14 cellular contexts compared by ENCODE assay signal in the genomic region with DNA sequence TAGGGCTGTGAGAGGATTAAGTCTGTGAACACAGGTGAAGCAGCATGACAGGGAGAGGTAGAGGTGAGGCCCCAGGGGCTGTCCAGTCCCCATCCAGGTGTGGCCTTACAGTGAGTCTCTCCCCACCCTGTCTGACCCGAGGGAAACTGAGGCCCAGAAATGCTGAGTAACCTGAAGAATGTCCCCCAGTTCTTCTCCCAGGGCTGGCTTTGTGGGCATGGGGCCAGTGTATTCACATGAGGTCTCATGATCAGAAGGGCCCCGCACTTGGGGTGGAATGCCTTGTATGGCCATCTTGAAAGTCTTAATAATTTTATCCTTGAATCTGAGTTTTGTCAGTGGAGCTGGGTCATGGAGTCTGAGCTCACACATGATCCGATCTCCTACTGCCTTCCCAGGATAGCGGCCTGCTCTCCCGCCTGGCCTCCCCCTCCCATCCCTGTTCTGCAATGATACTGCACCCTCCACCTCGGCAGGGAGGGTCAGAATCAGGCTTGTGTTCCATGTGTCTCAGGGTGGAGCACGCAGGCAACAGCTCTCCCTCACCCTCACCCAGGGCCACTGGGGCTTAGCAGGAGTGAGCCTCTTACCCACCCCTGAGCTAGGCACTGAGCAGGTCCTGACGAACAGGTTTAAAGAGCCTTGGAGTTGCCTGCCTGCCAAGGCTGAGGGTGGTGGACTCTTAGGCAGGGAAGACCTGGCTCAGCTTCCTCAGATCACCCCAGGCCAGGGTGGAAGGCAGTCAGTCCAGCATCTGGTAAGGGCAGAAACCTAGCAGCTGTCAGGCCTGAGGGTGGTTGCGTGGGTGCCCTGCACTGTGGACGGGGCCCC. TPM values are rescaled to one million over a fixed set of nuclear protein-coding genes. Genes with fewer than 3 reads are reported as not detected.
DNase-seq lines count a peak whose midpoint lies in the region; ATAC-seq, FAIRE-seq and TF ChIP-seq lines count a peak whose summit lies in the region.
"Had no signal": no experiment of that assay in that cellular context is flagged by ENCODE, and none has a peak within 500 bp of the region (broad histone marks: within the 10 kb centered on the region; RNA-seq: fewer than 3 reads in every experiment).

No MANE protein-coding gene starts in this region.

- no peaks in the 10 kb centered on the region for H3K36me3 ChIP-seq in kidney (ENCODE audit: control insufficient read depth in 1 of 2, insufficient read depth in 2 of 2, low read length in 2 of 2)
- no peaks in the 10 kb centered on the region for H3K36me3 ChIP-seq in effector memory CD4-positive, alpha-beta T cell (ENCODE audit: control insufficient read depth, insufficient read depth, low read length)
- H3K36me3 ChIP-seq: pancreas had no signal

- no peaks in the 10 kb centered on the region for H3K9me3 ChIP-seq in kidney (ENCODE audit: control insufficient read depth in 1 of 2, low read length in 2 of 2)
- H3K9me3 ChIP-seq in effector memory CD4-positive, alpha-beta T cell (ENCODE audit: control insufficient read depth, low read length): no peaks in the 10 kb centered on the region
- H3K9me3 ChIP-seq: pancreas, SJSA1 had no signal

- intact Hi-C loops in cardiac septum (cut with DNase I): no loop called here
- intact Hi-C loops in left ventricle myocardium superior (cut with micrococcal nuclease): no loop called here
- intact Hi-C loops in kidney (cut with DNase I): no loop called here

- H3K4me3 ChIP-seq in kidney (ENCODE audit: low read length in 2 of 2): no peak overlapping the region
- H3K4me3 ChIP-seq in effector memory CD4-positive, alpha-beta T cell (ENCODE audit: insufficient read depth, low read depth, low read length, poor library complexity, severe bottlenecking): no peak overlapping the region
- H3K4me3 ChIP-seq: pancreas, SJSA1 had no signal

- H3K27ac Mint-ChIP-seq in type B pancreatic cell: peak overlapping the region; percentile 13
- H3K27ac Mint-ChIP-seq in osteocyte (ENCODE audit: unreplicated experiment): no peak overlapping the region
- H3K27ac Mint-ChIP-seq: memory B cell had no signal

- H3K4me3 Mint-ChIP-seq in type B pancreatic cell: no peak overlapping the region
- no peak overlapping the region for H3K4me3 Mint-ChIP-seq in osteocyte (ENCODE audit: unreplicated experiment)
- H3K4me3 Mint-ChIP-seq: memory B cell had no signal

- no peaks in the 10 kb centered on the region for H3K36me3 Mint-ChIP-seq in type B pancreatic cell
- H3K36me3 Mint-ChIP-seq in osteocyte (ENCODE audit: unreplicated experiment): no peaks in the 10 kb centered on the region
- H3K36me3 Mint-ChIP-seq: memory B cell had no signal

- no peak overlapping the region for H3K9ac ChIP-seq in kidney (ENCODE audit: low read length in 2 of 2)

- no peaks in the 10 kb centered on the region for H3K27me3 ChIP-seq in effector memory CD4-positive, alpha-beta T cell (replicated peaks; ENCODE audit: control insufficient read depth, insufficient read depth, low read length, poor library complexity, severe bottlenecking)
- H3K27me3 ChIP-seq: pancreas, SJSA1 had no signal

- peak; percentile 49 for DNase-seq in cardiac septum (ENCODE audit: low spot score)
- DNase-seq in left ventricle myocardium superior: no peak
- peak; percentile 46 for DNase-seq in kidney
- DNase-seq in type B pancreatic cell (ENCODE audit: extremely low spot score, unreplicated experiment): no peak
- no peak for DNase-seq in A172 (ENCODE audit: low spot score)
- no peak for DNase-seq in effector memory CD4-positive, alpha-beta T cell
- DNase-seq in osteocyte (ENCODE audit: extremely low spot score, unreplicated experiment): no peak
- DNase-seq: amniotic stem cell, cortex of kidney, NCI-H2107 had no signal

- peaks cover 16% of the 10 kb centered on the region for H3K4me1 Mint-ChIP-seq in type B pancreatic cell (ENCODE audit: unreplicated experiment)
- peaks cover 14% of the 10 kb centered on the region for H3K4me1 Mint-ChIP-seq in osteocyte (ENCODE audit: unreplicated experiment)

- TF ChIP-seq CTCF in kidney (IDR thresholded peaks at IDR 0.05; ENCODE audit: borderline replicate concordance, extremely low read depth, insufficient read depth) (no peak), type B pancreatic cell (conservative IDR thresholded peaks at IDR 0.05) (no peak), osteocyte (IDR thresholded peaks at IDR 0.05) (no peak)

- no peak overlapping the region for H3K27ac ChIP-seq in kidney (ENCODE audit: low read depth in 2 of 2, low read length in 2 of 2)
- H3K27ac ChIP-seq in effector memory CD4-positive, alpha-beta T cell (ENCODE audit: insufficient read depth, low read length, poor library complexity, severe bottlenecking): no peak overlapping the region
- H3K27ac ChIP-seq: pancreas, SJSA1 had no signal

- no peaks in the 10 kb centered on the region for H3K4me1 ChIP-seq in kidney (ENCODE audit: control insufficient read depth in 1 of 2, insufficient read depth in 1 of 2, low read depth in 1 of 2, low read length in 2 of 2)
- no peaks in the 10 kb centered on the region for H3K4me1 ChIP-seq in effector memory CD4-positive, alpha-beta T cell (ENCODE audit: control insufficient read depth, insufficient read depth, low read length, poor library complexity, severe bottlenecking)
- H3K4me1 ChIP-seq: pancreas, SJSA1 had no signal

- ATAC-seq in left ventricle myocardium superior (no peak), SK-N-SH treated with all-trans-retinoic acid at 6 μM for 48 hours (peak; percentile 32)
- ATAC-seq: pancreas had no signal

- H3K9me3 Mint-ChIP-seq in type B pancreatic cell (no peaks in the 10 kb centered on the region), osteocyte (ENCODE audit: unreplicated experiment) (no peaks in the 10 kb centered on the region)
- H3K9me3 Mint-ChIP-seq: memory B cell had no signal

- H3K27me3 Mint-ChIP-seq in type B pancreatic cell: no peaks in the 10 kb centered on the region
- H3K27me3 Mint-ChIP-seq in osteocyte (ENCODE audit: unreplicated experiment): no peaks in the 10 kb centered on the region

- no peak for FAIRE-seq in kidney (lab: Jason Lieb, UNC)
- FAIRE-seq: pancreas had no signal

TF ChIP-seq in SK-N-SH treated with all-trans-retinoic acid at 6 μM for 48 hours, 23 proteins besides CTCF, POLR2A, EP300 and RAD21 (continues in another document):
- TF ChIP-seq TSHZ2 (CRISPR knock-in tag; IDR thresholded peaks at IDR 0.05): no peak
- no peak for TF ChIP-seq ZNF70 (CRISPR knock-in tag; IDR thresholded peaks at IDR 0.05)
- TF ChIP-seq PPARA (CRISPR knock-in tag; IDR thresholded peaks at IDR 0.05; ENCODE audit: borderline replicate concordance): no peak
- no peak for TF ChIP-seq POU6F1 (CRISPR knock-in tag; IDR thresholded peaks at IDR 0.05; ENCODE audit: borderline replicate concordance, low read depth)
- TF ChIP-seq OSR1 (CRISPR knock-in tag; IDR thresholded peaks at IDR 0.05): no peak
- no peak for TF ChIP-seq ISL1 (CRISPR knock-in tag; IDR thresholded peaks at IDR 0.05)
- TF ChIP-seq GLIS3 (CRISPR knock-in tag; IDR thresholded peaks at IDR 0.05): no peak
- TF ChIP-seq ZFP30 (CRISPR knock-in tag; IDR thresholded peaks at IDR 0.05): no peak
- TF ChIP-seq TOX (CRISPR knock-in tag; IDR thresholded peaks at IDR 0.05; ENCODE audit: borderline replicate concordance): no peak

RNA-seq across cellular contexts. Expression of gene NPFFR1, which starts 41.4 kb away (rescaled TPM):
- total RNA-seq in cardiac septum (not detected), left ventricle myocardium superior (0.02 TPM), kidney (0.09 TPM), type B pancreatic cell (ENCODE audit: low replicate concordance) (not detected in 2 replicates), osteocyte (not detected in 2 replicates)
- polyA plus RNA-seq in kidney (ENCODE audit: insufficient read depth, low read depth, low replicate concordance): not detected
- total RNA-seq in A172 (2014; rRNA removed; shearing (Covaris generic)): 0.02 TPM in 1 of 2 replicates, not detected in the other
- total RNA-seq: SJSA1 had no signal

RNA-seq across cellular contexts. Expression of gene LRRC20, which starts 57.3 kb away (rescaled TPM):
- 46.3 TPM for total RNA-seq in cardiac septum
- total RNA-seq in left ventricle myocardium superior: 60.9 TPM
- total RNA-seq in kidney: 6.0 TPM
- 6.3 TPM for polyA plus RNA-seq in kidney (ENCODE audit: insufficient read depth, low read depth, low replicate concordance)
- 6.1 and 17.6 TPM in 2 replicates for total RNA-seq in type B pancreatic cell (ENCODE audit: low replicate concordance)
- total RNA-seq in A172 (2014; rRNA removed; shearing (Covaris generic)): 4.1 and 6.3 TPM in 2 replicates
- total RNA-seq in osteocyte: 4.0 and 5.8 TPM in 2 replicates

Comparison
In these comparisons a context has a peak if more than half of its experiments do, and no peak if none do; other contexts are left out.
1. DNase-seq: peak in cardiac septum (single experiment) and kidney (single experiment); none in left ventricle myocardium superior (single experiment), type B pancreatic cell (single experiment), A172 (single experiment), effector memory CD4-positive, alpha-beta T cell (0 of 3) and osteocyte (single experiment).